25 cellular contexts compared by ENCODE assay signal in the genomic region with DNA sequence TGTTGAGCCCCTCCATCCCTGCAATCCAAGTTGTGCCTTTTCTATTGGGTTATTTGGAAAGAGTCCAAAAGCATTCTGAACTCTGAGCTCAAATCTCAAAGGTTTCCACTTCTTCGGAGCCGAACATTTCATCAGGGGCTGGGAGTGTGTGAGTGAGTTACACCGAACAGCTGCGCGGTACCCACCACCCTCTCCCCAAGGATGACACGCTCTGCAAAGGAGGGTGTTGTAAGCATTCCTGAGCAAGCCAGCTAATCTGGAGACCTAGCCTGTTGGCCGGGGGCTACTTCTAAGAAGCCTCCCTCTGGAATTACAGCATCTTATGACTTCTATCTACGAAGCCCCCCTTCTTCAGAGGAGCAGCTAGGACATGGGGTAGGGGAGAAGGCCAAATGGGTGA.
DNase-seq lines count a peak whose midpoint lies in the region; ATAC-seq and TF ChIP-seq lines count a peak whose summit lies in the region.
"Had no signal": no experiment of that assay in that cellular context is flagged by ENCODE, and none has a peak within 500 bp of the region (broad histone marks: within the 10 kb centered on the region; RNA-seq: fewer than 3 reads in every experiment).

No MANE protein-coding gene starts in this region.

- TF ChIP-seq CTCF in nephron (IDR thresholded peaks at IDR 0.05; ENCODE audit: unreplicated experiment in 3 of 3) (no peak), psoas muscle (IDR thresholded peaks at IDR 0.05) (no peak), GM10266 (IDR thresholded peaks at IDR 0.05; ENCODE audit: control insufficient read depth, insufficient read depth, low read depth, missing control alignments) (no peak), testis (IDR thresholded peaks at IDR 0.05) (no peak), hepatocyte (IDR thresholded peaks at IDR 0.05; ENCODE audit: poor library complexity) (no peak)

- H3K27me3 Mint-ChIP-seq in dendritic cell treated with granulocyte-macrophage colony-stimulating factor and Interleukin-4, amounts not matched to agents 40 ng/mL and 50 ng/mL, for 4 days = no peaks in the 10 kb centered on the region
- peaks cover 12% of the 10 kb centered on the region for H3K27me3 Mint-ChIP-seq in nephron (ENCODE audit: low read depth)

- H3K4me1 ChIP-seq in psoas muscle (peaks cover 23% of the 10 kb centered on the region), testis (peaks cover 4% of the 10 kb centered on the region), hepatocyte (ENCODE audit: insufficient read depth) (peaks cover 8% of the 10 kb centered on the region)

- no peaks in the 10 kb centered on the region for H4K20me1 ChIP-seq in hepatocyte (ENCODE audit: insufficient read depth, poor library complexity, severe bottlenecking)

- H3K4me3 Mint-ChIP-seq in dendritic cell treated with granulocyte-macrophage colony-stimulating factor and Interleukin-4, amounts not matched to agents 40 ng/mL and 50 ng/mL, for 4 days = no peak overlapping the region
- H3K4me3 Mint-ChIP-seq in nephron = peak overlapping the region in 1 of 3 experiments; percentile 13
- H3K4me3 Mint-ChIP-seq: CD4-positive, alpha-beta memory T cell; IgD-negative memory B cell had no signal

- peak; percentile 21 for ATAC-seq in Right ventricle myocardium inferior
- ATAC-seq in left cardiac atrium = no peak
- no peak for ATAC-seq in psoas muscle
- ATAC-seq: GM12878 had no signal

- intact Hi-C loops in Right ventricle myocardium inferior (cut with DNase I) (loop anchor here (10.0 kb wide), 1 partner anchor 172 kb away; no protein-coding TSS in a partner anchor), left cardiac atrium (cut with DNase I) (loop anchor here in 1 of 2 donors (10.0 kb wide), 1 partner anchor 278 kb away; no protein-coding TSS in a partner anchor), psoas muscle (cut with DNase I) (loop anchor here (5.0 kb wide), 2 partner anchors 46 to 169 kb away; no protein-coding TSS in a partner anchor), testis (cut with DNase I; ENCODE audit: low total_unique reads) (no loop called here)
- intact Hi-C loops in dendritic cell treated with granulocyte-macrophage colony-stimulating factor and Interleukin-4, amounts not matched to agents 40 ng/mL and 50 ng/mL, for 4 days (cut with micrococcal nuclease) = loop anchor here (5.0 to 10.0 kb wide), 3 partner anchors 102 to 271 kb away; partner anchors contain the start of gene CREB5

- H3K36me3 Mint-ChIP-seq in dendritic cell treated with granulocyte-macrophage colony-stimulating factor and Interleukin-4, amounts not matched to agents 40 ng/mL and 50 ng/mL, for 4 days (ENCODE audit: low read depth) = no peaks in the 10 kb centered on the region
- H3K36me3 Mint-ChIP-seq in nephron (ENCODE audit: low read depth) = no peaks in the 10 kb centered on the region
- H3K36me3 Mint-ChIP-seq: CD4-positive, alpha-beta memory T cell; IgD-negative memory B cell had no signal

- H2AFZ ChIP-seq in hepatocyte = no peak overlapping the region

- TF ChIP-seq POLR2A in testis (IDR thresholded peaks at IDR 0.05) = no peak

- H3K27me3 ChIP-seq in psoas muscle (ENCODE audit: insufficient read depth in 3 of 3, low read length in 2 of 3) = no peaks in the 10 kb centered on the region
- no peaks in the 10 kb centered on the region for H3K27me3 ChIP-seq in testis
- H3K27me3 ChIP-seq in hepatocyte = no peaks in the 10 kb centered on the region

- H3K9me3 ChIP-seq in psoas muscle (no peaks in the 10 kb centered on the region), testis (no peaks in the 10 kb centered on the region), hepatocyte (ENCODE audit: low read depth) (no peaks in the 10 kb centered on the region)
- H3K9me3 ChIP-seq: BLaER1 treated with 17β-estradiol and CSF1 and Interleukin-3, amounts not matched to agents 10 nM and 100 nM had no signal

- H3K27ac ChIP-seq in psoas muscle (no peak overlapping the region), testis (no peak overlapping the region), hepatocyte (no peak overlapping the region)
- H3K27ac ChIP-seq: BLaER1 treated with 17β-estradiol and CSF1 and Interleukin-3, amounts not matched to agents 10 nM and 100 nM; HL-60; KMS-11; SK-N-MC had no signal

- H3K79me2 ChIP-seq in hepatocyte = peaks cover 8% of the 10 kb centered on the region

- DNase-seq in Right ventricle myocardium inferior (ENCODE audit: missing footprints) (peak; percentile 61), left cardiac atrium (no peak), psoas muscle (peak; percentile 43 to 76), GM10266 (ENCODE audit: extremely low spot score) (no peak), testis (no peak), hepatocyte (ENCODE audit: low spot score) (no peak)
- DNase-seq: AML-193; CD4-positive, alpha-beta memory T cell; COR-L47; NCI-H1092 treated with DMSO at 0.1 percent for 48 hours; NCI-H1436 treated with DMSO at 0.1 percent for 48 hours; NCI-H187 treated with DMSO at 0.1 percent for 48 hours; NCI-H446; NCI-H524 treated with DMSO at 0.1 percent for 48 hours; NCI-H774; RPMI8226; SHP77 treated with DMSO at 0.1 percent for 48 hours had no signal

- no peak overlapping the region for H3K4me2 ChIP-seq in hepatocyte
- H3K4me2 ChIP-seq: KMS-11 had no signal

- WGBS in psoas muscle, 3 donors = 57 to 72% (median 62%) methylated on average over 8 of the region's 8 CpGs
- WGBS in testis, 2 donors = 84 to 90% methylated on average over 8 of the region's 8 CpGs
- 85% methylated on average over 8 of the region's 8 CpGs for WGBS in hepatocyte (ENCODE audit: low lambda C conversion rate, missing lambda C conversion rate)

- H3K36me3 ChIP-seq in psoas muscle (ENCODE audit: insufficient read depth in 1 of 2, low read depth in 1 of 2) = no peaks in the 10 kb centered on the region
- no peaks in the 10 kb centered on the region for H3K36me3 ChIP-seq in testis (ENCODE audit: low read depth, missing control alignments)
- no peaks in the 10 kb centered on the region for H3K36me3 ChIP-seq in hepatocyte (replicated peaks; ENCODE audit: insufficient read depth, low read depth)
- H3K36me3 ChIP-seq: BLaER1 treated with 17β-estradiol and CSF1 and Interleukin-3, amounts not matched to agents 10 nM and 100 nM had no signal

- H3K4me3 ChIP-seq in psoas muscle (no peak overlapping the region), testis (no peak overlapping the region), hepatocyte (no peak overlapping the region)
- H3K4me3 ChIP-seq: BLaER1 treated with 17β-estradiol and CSF1 and Interleukin-3, amounts not matched to agents 10 nM and 100 nM; GM12878; SK-N-MC had no signal

- H3K4me1 Mint-ChIP-seq in dendritic cell treated with granulocyte-macrophage colony-stimulating factor and Interleukin-4, amounts not matched to agents 40 ng/mL and 50 ng/mL, for 4 days (ENCODE audit: low read depth) = peaks cover 34% of the 10 kb centered on the region
- peaks cover 14% of the 10 kb centered on the region for H3K4me1 Mint-ChIP-seq in nephron
- H3K4me1 Mint-ChIP-seq: CD4-positive, alpha-beta memory T cell had no signal

- H3K27ac Mint-ChIP-seq in dendritic cell treated with granulocyte-macrophage colony-stimulating factor and Interleukin-4, amounts not matched to agents 40 ng/mL and 50 ng/mL, for 4 days = peak overlapping the region; percentile 33
- H3K27ac Mint-ChIP-seq in nephron = peak overlapping the region; percentile 44 to 62 (median 59)
- H3K27ac Mint-ChIP-seq: CD4-positive, alpha-beta memory T cell; IgD-negative memory B cell had no signal

- no peaks in the 10 kb centered on the region for H3K9me2 ChIP-seq in hepatocyte (replicated peaks; ENCODE audit: insufficient read depth)

- no peaks in the 10 kb centered on the region for H3K9me3 Mint-ChIP-seq in dendritic cell treated with granulocyte-macrophage colony-stimulating factor and Interleukin-4, amounts not matched to agents 40 ng/mL and 50 ng/mL, for 4 days
- no peaks in the 10 kb centered on the region for H3K9me3 Mint-ChIP-seq in nephron
- H3K9me3 Mint-ChIP-seq: CD4-positive, alpha-beta memory T cell; IgD-negative memory B cell had no signal

Comparison
In these comparisons a context has a peak if more than half of its experiments do, and no peak if none do; other contexts are left out.
1. DNase-seq: peak in Right ventricle myocardium inferior (single experiment) and psoas muscle (2 of 2); none in left cardiac atrium (single experiment), GM10266 (single experiment), testis (single experiment) and hepatocyte (single experiment).